Comparison of ENCODE assay signal across 13 cellular contexts in the genomic region with DNA sequence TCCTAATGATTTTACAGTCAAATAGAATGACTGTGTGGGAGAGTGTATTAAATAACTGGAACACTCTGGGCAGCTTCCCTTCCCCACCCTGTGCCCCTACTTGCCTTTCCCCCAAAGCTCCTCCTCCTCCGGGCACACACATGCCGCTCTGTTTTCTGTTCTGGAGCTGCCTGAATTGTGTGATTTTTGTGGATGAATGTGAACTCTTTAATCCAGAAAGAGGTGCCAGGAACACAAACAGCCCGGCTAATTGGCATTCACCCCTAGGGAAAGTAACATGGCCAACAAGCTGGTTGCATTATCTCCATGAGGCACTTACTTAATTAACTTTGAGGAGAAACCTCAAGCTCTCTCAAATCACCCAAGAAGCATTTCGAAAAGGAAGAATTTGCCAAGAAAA. TPM values are rescaled to one million over a fixed set of nuclear protein-coding genes. Genes with fewer than 3 reads are reported as not detected.
DNase-seq lines count a peak whose midpoint lies in the region; ATAC-seq, FAIRE-seq and TF ChIP-seq lines count a peak whose summit lies in the region.
"Had no signal": no experiment of that assay in that cellular context is flagged by ENCODE, and none has a peak within 500 bp of the region (broad histone marks: within the 10 kb centered on the region; RNA-seq: fewer than 3 reads in every experiment).

No MANE protein-coding gene starts in this region.

- H3K4me1 ChIP-seq in keratinocyte (ENCODE audit: control insufficient read depth, extremely low read depth, insufficient read depth, low read length) = peaks cover 11% of the 10 kb centered on the region

- no peaks in the 10 kb centered on the region for H3K9me1 ChIP-seq in keratinocyte (ENCODE audit: control insufficient read depth, extremely low read depth, insufficient read depth, low read length)

- H3K36me3 ChIP-seq in keratinocyte (ENCODE audit: control insufficient read depth in 2 of 2, extremely low read depth in 1 of 2, insufficient read depth in 2 of 2, low read length in 2 of 2) = no peaks in the 10 kb centered on the region

- no peaks in the 10 kb centered on the region for H3K79me2 ChIP-seq in keratinocyte (ENCODE audit: control insufficient read depth, insufficient read depth, low read length)

- FAIRE-seq in keratinocyte (lab: Jason Lieb, UNC) = no peak

- H3K27ac ChIP-seq in keratinocyte (ENCODE audit: control insufficient read depth, insufficient read depth, low read length) = no peak overlapping the region
- H3K27ac ChIP-seq: VCaP had no signal

- peak overlapping the region; percentile 26 for H3K9ac ChIP-seq in keratinocyte (ENCODE audit: control insufficient read depth, extremely low read depth, insufficient read depth, low read length)

- no peak for TF ChIP-seq CTCF in HFF-Myc (IDR thresholded peaks at IDR 0.05; ENCODE audit: low read depth, low read length, missing control alignments)
- no peak for TF ChIP-seq CTCF in keratinocyte (optimal IDR thresholded peaks at IDR 0.05 in 1 of 3, IDR thresholded peaks at IDR 0.05 in 1 of 3, conservative IDR thresholded peaks at IDR 0.05 in 1 of 3; ENCODE audit: extremely low read depth in 1 of 3, insufficient read depth in 2 of 3, low read length in 3 of 3)

- DNase-seq in HFF-Myc (ENCODE audit: extremely low read depth, low read depth) = no peak
- peak; percentile 13 for DNase-seq in cerebellum (ENCODE audit: low spot score)
- DNase-seq in keratinocyte (ENCODE audit: low read depth, low spot score) = no peak
- DNase-seq in sciatic nerve (ENCODE audit: low spot score) = no peak
- DNase-seq in SK-N-DZ (ENCODE audit: low spot score) = no peak
- DNase-seq: CD4-positive, alpha-beta memory T cell; H7; NCI-H524 treated with DMSO at 0.1 percent for 48 hours; stimulated activated CD4-positive, alpha-beta T cell treated with anti-CD3 and anti-CD28 coated beads, Interleukin-1b, Interleukin-23, amount 100 ng/mL, for 48 hours had no signal

- H3K4me2 ChIP-seq in keratinocyte (ENCODE audit: control insufficient read depth, extremely low read depth, insufficient read depth, low read depth, low read length) = peak overlapping the region; percentile 74

- no peaks in the 10 kb centered on the region for H3K9me3 ChIP-seq in keratinocyte (ENCODE audit: control insufficient read depth, low read depth, low read length)

- intact Hi-C loops in sciatic nerve (cut with DNase I) = no loop called here

- dilution Hi-C loops in keratinocyte (cut with MboI; ENCODE audit: extremely low pct_ligation_motif_present, low sequenced_read_pairs) = no loop called here

- H3K27me3 ChIP-seq in keratinocyte (ENCODE audit: control insufficient read depth, extremely low read depth, insufficient read depth, low read length) = no peaks in the 10 kb centered on the region

- H2AFZ ChIP-seq in keratinocyte (ENCODE audit: control insufficient read depth, low read length) = peak overlapping the region; percentile 96

- peak; percentile 91 for ATAC-seq in sciatic nerve
- ATAC-seq in GM21619 (IDR thresholded peaks at IDR 0.05; ENCODE audit: unreplicated experiment) = no peak
- no peak for ATAC-seq in HG02678 (IDR thresholded peaks at IDR 0.05; ENCODE audit: unreplicated experiment)
- no peak for ATAC-seq in HG03095 (IDR thresholded peaks at IDR 0.05; ENCODE audit: unreplicated experiment)

- H4K20me1 ChIP-seq in keratinocyte (ENCODE audit: control insufficient read depth, extremely low read depth, insufficient read depth, low read length) = no peaks in the 10 kb centered on the region

- H3K4me3 ChIP-seq in HFF-Myc (replicated peaks; ENCODE audit: low read depth, low read length) (peak overlapping the region; percentile 3; the same call in 1 of the 2 replicates), keratinocyte (ENCODE audit: control insufficient read depth in 2 of 3, extremely low read depth in 1 of 3, insufficient read depth in 2 of 3, low read depth in 1 of 3, low read length in 3 of 3) (peak overlapping the region in 1 of 3 experiments; percentile 9)

RNA-seq across cellular contexts. Expression of a gene that starts 28.2 kb away (rescaled TPM):
- 12.1 TPM for total RNA-seq in cerebellum
- polyA plus RNA-seq in keratinocyte = 0.90 to 1.7 TPM (median 1.1 TPM) in 3 replicates
- polyA plus RNA-seq in keratinocyte (2011; ENCODE audit: low read depth) = 1.5 TPM
- polyA plus RNA-seq in keratinocyte (2011; cell fraction: cytosol; rRNA removed) = 1.5 and 1.6 TPM in 2 replicates
- 1.4 TPM in 2 replicates for polyA plus RNA-seq in keratinocyte (2011; cell fraction: nucleus; rRNA removed)
- 0.81 and 1.2 TPM in 2 replicates for polyA plus RNA-seq in keratinocyte (2012; ENCODE audit: low replicate concordance)
- polyA minus RNA-seq in keratinocyte = 0.46 to 0.74 TPM (median 0.63 TPM) in 3 replicates
- 0.77 TPM for polyA minus RNA-seq in keratinocyte (2011; cell fraction: cytosol; rRNA and poly(A)+ RNA removed)
- 0.74 and 1.2 TPM in 2 replicates for polyA minus RNA-seq in keratinocyte (2011; cell fraction: nucleus; rRNA and poly(A)+ RNA removed)
- total RNA-seq in sciatic nerve = 30.5 TPM
- polyA plus RNA-seq in SK-N-DZ (2014; cell fraction: cytosol; rRNA removed) = 4.9 and 5.4 TPM in 2 replicates
- polyA plus RNA-seq in SK-N-DZ (2014; cell fraction: nucleus; rRNA removed) = 3.4 and 4.7 TPM in 2 replicates
- total RNA-seq: CD4-positive, alpha-beta memory T cell had no signal
- polyA plus RNA-seq: CD4-positive, alpha-beta memory T cell had no signal
